ENCODE assay signal across 8 cellular contexts in the genomic region with DNA sequence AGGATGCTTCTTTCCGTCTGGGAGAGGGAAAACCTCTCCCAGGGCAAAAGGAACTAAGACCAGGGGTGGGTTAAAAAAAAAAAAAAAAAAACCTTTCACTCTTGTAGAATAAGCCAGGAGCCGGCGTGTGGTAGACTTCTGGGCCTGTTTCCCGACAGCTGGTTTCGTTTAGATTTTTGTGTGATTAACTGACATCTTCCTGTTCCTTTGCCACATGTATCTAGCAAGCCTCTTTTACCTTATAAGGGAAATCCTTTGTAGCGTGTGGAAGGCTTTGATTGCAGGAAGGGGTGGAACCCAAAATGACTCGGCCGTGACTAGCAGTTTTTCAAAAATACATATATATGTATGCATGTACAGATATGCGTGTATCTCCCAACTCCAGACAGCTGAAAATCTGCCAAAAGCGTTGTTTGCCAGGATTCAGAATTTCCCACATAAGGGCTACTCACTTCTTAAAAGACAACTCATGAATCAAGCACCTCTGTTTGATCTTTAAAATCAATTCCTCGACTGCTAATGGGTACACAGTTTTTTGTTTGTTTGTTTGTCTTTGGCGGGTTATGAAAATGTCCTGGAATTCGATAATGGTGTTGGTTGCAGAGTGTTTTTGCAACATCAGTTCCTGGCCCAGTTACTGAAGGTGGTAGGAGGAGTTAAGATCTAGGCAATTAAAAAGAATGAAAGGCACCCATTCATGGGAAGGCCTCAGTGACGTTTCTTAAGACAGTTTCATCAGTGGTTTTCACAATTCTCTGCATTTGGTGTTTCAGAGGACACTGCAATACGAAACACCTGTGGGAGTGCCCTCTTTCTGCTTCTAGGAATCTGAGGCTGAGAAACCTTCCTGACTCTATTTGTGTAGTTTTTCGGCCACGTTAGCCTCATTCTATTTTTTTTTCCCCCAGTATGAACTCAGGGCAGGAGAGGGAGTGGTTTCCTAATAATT. TPM values are rescaled to one million over a fixed set of nuclear protein-coding genes. Genes with fewer than 3 reads are reported as not detected.
DNase-seq lines count a peak whose midpoint lies in the region; ATAC-seq and TF ChIP-seq lines count a peak whose summit lies in the region.

No MANE protein-coding gene starts in this region.

- H3K27ac ChIP-seq in 22Rv1, result peak overlapping the region; percentile 78

- TF ChIP-seq CTCF in 22Rv1 (IDR thresholded peaks at IDR 0.05) (no peak), progenitor cell of endocrine pancreas (IDR thresholded peaks at IDR 0.05; ENCODE audit: unreplicated experiment) (no peak)

- peak overlapping the region; percentile 81 for H3K4me3 Mint-ChIP-seq in activated naive CD8-positive, alpha-beta T cell treated with anti-CD3 and anti-CD28 coated beads for 36 hours
- peak overlapping the region; percentile 84 for H3K4me3 Mint-ChIP-seq in progenitor cell of endocrine pancreas (ENCODE audit: low read depth)

- in situ Hi-C loops in SK-MEL-5 (cut with HindIII; ENCODE audit: low pct_unique_long_range_greater_than_20kb, low sequenced_read_pairs), result no loop called here

- H3K27ac Mint-ChIP-seq in activated naive CD8-positive, alpha-beta T cell treated with anti-CD3 and anti-CD28 coated beads for 36 hours, result peak overlapping the region; percentile 100
- peak overlapping the region; percentile 94 for H3K27ac Mint-ChIP-seq in progenitor cell of endocrine pancreas

- intact Hi-C loops in head of caudate nucleus (cut with DNase I), result loop anchor here (5.0 kb wide), 1 partner anchor 33 kb away; a partner anchor contains a TSS

- peaks cover 58% of the 10 kb centered on the region for H3K36me3 Mint-ChIP-seq in activated naive CD8-positive, alpha-beta T cell treated with anti-CD3 and anti-CD28 coated beads for 36 hours
- H3K36me3 Mint-ChIP-seq in progenitor cell of endocrine pancreas (ENCODE audit: insufficient read depth), result peaks cover 12% of the 10 kb centered on the region

- H3K4me1 Mint-ChIP-seq in activated naive CD8-positive, alpha-beta T cell treated with anti-CD3 and anti-CD28 coated beads for 36 hours, result peaks cover 56% of the 10 kb centered on the region
- peaks cover 22% of the 10 kb centered on the region for H3K4me1 Mint-ChIP-seq in progenitor cell of endocrine pancreas (ENCODE audit: low read depth)

- no peaks in the 10 kb centered on the region for H3K9me3 Mint-ChIP-seq in activated naive CD8-positive, alpha-beta T cell treated with anti-CD3 and anti-CD28 coated beads for 36 hours
- no peaks in the 10 kb centered on the region for H3K9me3 Mint-ChIP-seq in progenitor cell of endocrine pancreas (ENCODE audit: low read depth)

- DNase-seq in HS-27A (ENCODE audit: low read depth) (peak; percentile 87), SK-MEL-5 (ENCODE audit: low read depth, low spot score) (peak; percentile 92), head of caudate nucleus (peak in 26 of 42 donors; percentile 9 to 79 (median 45)), progenitor cell of endocrine pancreas (ENCODE audit: low spot score, unreplicated experiment) (no peak), HuH-7 (ENCODE audit: low spot score) (no peak)
- DNase-seq in activated naive CD8-positive, alpha-beta T cell treated with anti-CD3 and anti-CD28 coated beads for 36 hours, result peak; percentile 68

- ATAC-seq in GM18498 (IDR thresholded peaks at IDR 0.05; ENCODE audit: unreplicated experiment), result peak; percentile 43

- no peaks in the 10 kb centered on the region for H3K27me3 Mint-ChIP-seq in activated naive CD8-positive, alpha-beta T cell treated with anti-CD3 and anti-CD28 coated beads for 36 hours
- H3K27me3 Mint-ChIP-seq in progenitor cell of endocrine pancreas, result no peaks in the 10 kb centered on the region

RNA-seq across cellular contexts. Expression of a gene that starts 2.7 kb away (rescaled TPM):
- 194 and 197 TPM in 2 replicates for total RNA-seq in SK-MEL-5 (2014; rRNA removed; shearing (Covaris generic))
- 151 and 164 TPM in 2 replicates for polyA plus RNA-seq in SK-MEL-5 (2015; cell fraction: cytosol; rRNA removed)
- polyA plus RNA-seq in SK-MEL-5 (2015; cell fraction: nucleus; rRNA removed), result 57.3 and 61.3 TPM in 2 replicates
- total RNA-seq in activated naive CD8-positive, alpha-beta T cell treated with anti-CD3 and anti-CD28 coated beads for 36 hours, result 100 to 1,000 TPM; 203 to 204 TPM
- total RNA-seq in progenitor cell of endocrine pancreas, result 275 and 300 TPM in 2 replicates

RNA-seq across cellular contexts. Expression of a gene that starts 32.7 kb away (rescaled TPM):
- 26.7 and 28.4 TPM in 2 replicates for total RNA-seq in SK-MEL-5 (2014; rRNA removed; shearing (Covaris generic))
- polyA plus RNA-seq in SK-MEL-5 (2015; cell fraction: cytosol; rRNA removed), result 35.7 and 41.4 TPM in 2 replicates
- polyA plus RNA-seq in SK-MEL-5 (2015; cell fraction: nucleus; rRNA removed), result 13.9 and 16.4 TPM in 2 replicates
- 100 to 1,000 TPM; 168 to 169 TPM for total RNA-seq in activated naive CD8-positive, alpha-beta T cell treated with anti-CD3 and anti-CD28 coated beads for 36 hours
- total RNA-seq in progenitor cell of endocrine pancreas, result 65.5 and 67.5 TPM in 2 replicates

Comparison
In these comparisons a context has a peak if more than half of its experiments do, and no peak if none do; other contexts are left out.
1. DNase-seq: peak in HS-27A (single experiment), SK-MEL-5 (single experiment), activated naive CD8-positive, alpha-beta T cell treated with anti-CD3 and anti-CD28 coated beads for 36 hours (single experiment) and head of caudate nucleus (26 of 42); none in progenitor cell of endocrine pancreas (single experiment) and HuH-7 (single experiment).